Comparison of ENCODE assay signal across 8 cellular contexts in genomic region chr6:161272600-161273355, GRCh38. TPM values are rescaled to one million over a fixed set of nuclear protein-coding genes. Genes with fewer than 3 reads are reported as not detected.
A peak's percentile ranks its signal among the peaks of the same experiment; 100 is the strongest.
DNase-seq lines count a peak whose midpoint lies in the region; ATAC-seq and TF ChIP-seq lines count a peak whose summit lies in the region.

No MANE protein-coding gene starts in this region.

- DNase-seq in CD14-positive monocyte (ENCODE audit: low spot score), result no peak
- DNase-seq in HT1080 (ENCODE audit: low read depth), result peak; percentile 35
- no peak for DNase-seq in activated naive CD8-positive, alpha-beta T cell treated with anti-CD3 and anti-CD28 coated beads, Interleukin-2, amount 10 ng/mL, durations not matched to agents 7 days and 5 days
- peak in 1 of 2 donors; percentile 20 for DNase-seq in stimulated activated effector memory CD8-positive, alpha-beta T cell treated with anti-CD3 and anti-CD28 coated beads, Interleukin-12 subunit alpha, Interleukin-12 subunit beta, amount 100 ng/mL, for 72 hours (ENCODE audit: low spot score in 2 of 2)
- DNase-seq in AG20443 (ENCODE audit: low spot score), result no peak
- DNase-seq in stimulated activated naive CD4-positive, alpha-beta T cell treated with Interleukin-2 at 50 U/mL for 16 hours (lab: John Stamatoyannopoulos, UW), result no peak

- peak overlapping the region; percentile 85 to 92 for H3K4me3 Mint-ChIP-seq in CD14-positive monocyte
- peak overlapping the region; percentile 91 for H3K4me3 Mint-ChIP-seq in activated naive CD8-positive, alpha-beta T cell treated with anti-CD3 and anti-CD28 coated beads, Interleukin-2, amount 10 ng/mL, durations not matched to agents 7 days and 5 days
- H3K4me3 Mint-ChIP-seq in stimulated activated effector memory CD8-positive, alpha-beta T cell treated with anti-CD3 and anti-CD28 coated beads, Interleukin-12 subunit alpha, Interleukin-12 subunit beta, amount 100 ng/mL, for 72 hours, result peak overlapping the region; percentile 85

- no peak for TF ChIP-seq CTCF in CD14-positive monocyte (IDR thresholded peaks at IDR 0.05)

- H3K4me3 ChIP-seq in iPS-20b (ENCODE audit: low read length), result peak overlapping the region; percentile 91

- H3K27ac Mint-ChIP-seq in CD14-positive monocyte, result peak overlapping the region; percentile 96 to 99 (median 98)
- peak overlapping the region; percentile 74 for H3K27ac Mint-ChIP-seq in activated naive CD8-positive, alpha-beta T cell treated with anti-CD3 and anti-CD28 coated beads, Interleukin-2, amount 10 ng/mL, durations not matched to agents 7 days and 5 days
- H3K27ac Mint-ChIP-seq in stimulated activated effector memory CD8-positive, alpha-beta T cell treated with anti-CD3 and anti-CD28 coated beads, Interleukin-12 subunit alpha, Interleukin-12 subunit beta, amount 100 ng/mL, for 72 hours, result peak overlapping the region; percentile 90

- H3K4me1 ChIP-seq in iPS-20b (ENCODE audit: insufficient read depth, low read length), result peaks cover 26% of the 10 kb centered on the region

- no peak for ATAC-seq in activated naive CD8-positive, alpha-beta T cell treated with anti-CD3 and anti-CD28 coated beads, Interleukin-2, amount 10 ng/mL, durations not matched to agents 7 days and 5 days (ENCODE audit: low read depth)
- no peak for ATAC-seq in stimulated activated effector memory CD8-positive, alpha-beta T cell treated with anti-CD3 and anti-CD28 coated beads, Interleukin-12 subunit alpha, Interleukin-12 subunit beta, amount 100 ng/mL, for 72 hours
- no peak for ATAC-seq in GM21825 (IDR thresholded peaks at IDR 0.05; ENCODE audit: unreplicated experiment)

- peaks cover 2 to 7% of the 10 kb centered on the region in 2 donors for H3K36me3 Mint-ChIP-seq in CD14-positive monocyte
- no peaks in the 10 kb centered on the region for H3K36me3 Mint-ChIP-seq in activated naive CD8-positive, alpha-beta T cell treated with anti-CD3 and anti-CD28 coated beads, Interleukin-2, amount 10 ng/mL, durations not matched to agents 7 days and 5 days
- peaks cover 14% of the 10 kb centered on the region for H3K36me3 Mint-ChIP-seq in stimulated activated effector memory CD8-positive, alpha-beta T cell treated with anti-CD3 and anti-CD28 coated beads, Interleukin-12 subunit alpha, Interleukin-12 subunit beta, amount 100 ng/mL, for 72 hours

- H3K4me1 Mint-ChIP-seq in CD14-positive monocyte, result peaks cover 35% of the 10 kb centered on the region
- peaks cover 14% of the 10 kb centered on the region for H3K4me1 Mint-ChIP-seq in activated naive CD8-positive, alpha-beta T cell treated with anti-CD3 and anti-CD28 coated beads, Interleukin-2, amount 10 ng/mL, durations not matched to agents 7 days and 5 days
- peaks cover 34% of the 10 kb centered on the region for H3K4me1 Mint-ChIP-seq in stimulated activated effector memory CD8-positive, alpha-beta T cell treated with anti-CD3 and anti-CD28 coated beads, Interleukin-12 subunit alpha, Interleukin-12 subunit beta, amount 100 ng/mL, for 72 hours

- peaks cover 10% of the 10 kb centered on the region; the same call in 1 of the 2 replicates for H3K36me3 ChIP-seq in iPS-20b (ENCODE audit: insufficient read depth, low read depth, low read length)

- H3K27me3 Mint-ChIP-seq in CD14-positive monocyte (ENCODE audit: low read depth in 3 of 3), result peaks cover 0 to 13% (median 0%) of the 10 kb centered on the region in 3 donors
- H3K27me3 Mint-ChIP-seq in activated naive CD8-positive, alpha-beta T cell treated with anti-CD3 and anti-CD28 coated beads, Interleukin-2, amount 10 ng/mL, durations not matched to agents 7 days and 5 days, result peaks cover 5% of the 10 kb centered on the region

- H3K9me3 ChIP-seq in iPS-20b (ENCODE audit: insufficient read depth, low read depth, low read length), result no peaks in the 10 kb centered on the region

- H3K27me3 ChIP-seq in iPS-20b (ENCODE audit: insufficient read depth, low read length), result no peaks in the 10 kb centered on the region

- intact Hi-C loops in CD14-positive monocyte (cut with micrococcal nuclease), result loop anchor here (5.0 to 10.0 kb wide), 3 partner anchors 95 to 170 kb away; no protein-coding TSS in a partner anchor

- no peaks in the 10 kb centered on the region for H3K9me3 Mint-ChIP-seq in CD14-positive monocyte
- H3K9me3 Mint-ChIP-seq in activated naive CD8-positive, alpha-beta T cell treated with anti-CD3 and anti-CD28 coated beads, Interleukin-2, amount 10 ng/mL, durations not matched to agents 7 days and 5 days, result no peaks in the 10 kb centered on the region
- H3K9me3 Mint-ChIP-seq in stimulated activated effector memory CD8-positive, alpha-beta T cell treated with anti-CD3 and anti-CD28 coated beads, Interleukin-12 subunit alpha, Interleukin-12 subunit beta, amount 100 ng/mL, for 72 hours, result no peaks in the 10 kb centered on the region

- POLR2A ChIA-PET in activated naive CD8-positive, alpha-beta T cell treated with anti-CD3 and anti-CD28 coated beads, Interleukin-2, amount 10 ng/mL, durations not matched to agents 7 days and 5 days (lab: Charles Lee), result interaction anchor here (0.6 to 2.0 kb wide), 2 partner anchors 281 to 1465 kb away, joined by 4 to 6 read pairs; partner anchors contain the start of gene MAP3K4

- peak overlapping the region; percentile 83 for H3K9ac ChIP-seq in iPS-20b (ENCODE audit: low read depth, low read length)

- peak overlapping the region; percentile 94 for H3K27ac ChIP-seq in iPS-20b (ENCODE audit: low read length)

RNA-seq across cellular contexts. Expression of gene AGPAT4, which starts 1.1 kb away (rescaled TPM):
- polyA plus RNA-seq in CD14-positive monocyte, result 1 to 10 TPM; 6.4 to 6.9 TPM
- total RNA-seq in HT1080 (2014; rRNA removed; shearing (Covaris generic)), result 3.9 and 4.9 TPM in 2 replicates
- polyA plus RNA-seq in HT1080 (2015; cell fraction: cytosol; rRNA removed), result 2.3 and 2.9 TPM in 2 replicates
- 13.6 and 17.1 TPM in 2 replicates for polyA plus RNA-seq in HT1080 (2015; cell fraction: nucleus; rRNA removed)
- total RNA-seq in activated naive CD8-positive, alpha-beta T cell treated with anti-CD3 and anti-CD28 coated beads, Interleukin-2, amount 10 ng/mL, durations not matched to agents 7 days and 5 days, result 1 to 10 TPM; 2.7 to 4.9 TPM
